2 cellular contexts compared by ENCODE assay signal in the genomic region with DNA sequence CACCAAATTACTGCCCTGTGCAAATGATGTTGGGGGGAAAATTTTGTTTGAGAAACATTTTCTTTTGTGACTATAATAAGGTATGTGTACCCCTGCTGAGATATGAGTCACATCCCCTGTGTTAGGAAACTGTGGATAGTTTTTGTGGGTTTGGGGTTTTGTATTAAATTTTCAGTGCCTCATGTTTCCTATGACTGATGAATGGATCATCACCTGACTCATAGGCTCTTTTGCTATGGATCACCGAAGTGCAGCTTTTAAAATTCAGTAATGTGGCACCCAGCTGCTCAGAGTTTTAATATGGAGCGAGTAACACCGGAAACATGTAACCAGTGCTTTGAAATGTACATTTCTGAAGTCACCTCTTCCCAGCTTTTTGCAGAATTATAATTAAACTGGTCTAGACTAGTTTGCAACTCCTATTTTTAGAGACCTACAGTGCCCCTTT.
TF ChIP-seq lines count a peak whose summit lies in the region.

No MANE protein-coding gene starts in this region.

TF ChIP-seq in A549, 52 proteins besides CTCF, POLR2A, EP300 and RAD21 (continued from another document):
- no peak for TF ChIP-seq ZSCAN20 (CRISPR knock-in tag; IDR thresholded peaks at IDR 0.05)
- no peak for TF ChIP-seq ZNF302 (CRISPR knock-in tag; IDR thresholded peaks at IDR 0.05)
- peak; percentile 99 for TF ChIP-seq FOSL2 (IDR thresholded peaks at IDR 0.05)
- TF ChIP-seq FOSL2 (CRISPR knock-in tag; IDR thresholded peaks at IDR 0.05): peak; percentile 97
- TF ChIP-seq PBX3 (IDR thresholded peaks at IDR 0.05): peak; percentile 48; the same call in 1 of the 2 replicates
- peak; percentile 19; the same call in 1 of the 3 replicates for TF ChIP-seq SMC3 (IDR thresholded peaks at IDR 0.05)
- TF ChIP-seq RARB (CRISPR knock-in tag; IDR thresholded peaks at IDR 0.05): no peak
- TF ChIP-seq BCL3 (IDR thresholded peaks at IDR 0.05): peak; percentile 85
- TF ChIP-seq CEBPB (IDR thresholded peaks at IDR 0.05): peak; percentile 74 to 84
- peak; percentile 88; the same call in 1 of the 2 replicates for TF ChIP-seq GATA3 (IDR thresholded peaks at IDR 0.05; ENCODE audit: borderline replicate concordance)
- peak; percentile 98 for TF ChIP-seq JUNB (IDR thresholded peaks at IDR 0.05)
TF ChIP-seq in A549: peak in this region for 10.

TF ChIP-seq in GM23338, 12 proteins besides CTCF, POLR2A, EP300 and RAD21:
- TF ChIP-seq REST (IDR thresholded peaks at IDR 0.05; ENCODE audit: unreplicated experiment) (no peak), STAT1 (IDR thresholded peaks at IDR 0.05; ENCODE audit: unreplicated experiment) (no peak), EZH2 (IDR thresholded peaks at IDR 0.05; ENCODE audit: low read depth, unreplicated experiment) (no peak), CREB1 (CRISPR knock-in tag; IDR thresholded peaks at IDR 0.05; ENCODE audit: low read depth) (no peak), ZNF331 (CRISPR knock-in tag; IDR thresholded peaks at IDR 0.05; ENCODE audit: low read depth) (no peak), NANOG (IDR thresholded peaks at IDR 0.05; ENCODE audit: borderline replicate concordance) (no peak), EZH2phosphoT487 (IDR thresholded peaks at IDR 0.05; ENCODE audit: unreplicated experiment) (no peak), JUNB (IDR thresholded peaks at IDR 0.05; ENCODE audit: unreplicated experiment) (no peak), ZNF114 (CRISPR knock-in tag; IDR thresholded peaks at IDR 0.05) (no peak), ZNF462 (CRISPR knock-in tag; IDR thresholded peaks at IDR 0.05) (no peak), POLR2AphosphoS5 (IDR thresholded peaks at IDR 0.05; ENCODE audit: low read depth) (no peak)
- TF ChIP-seq, protein P1, sequence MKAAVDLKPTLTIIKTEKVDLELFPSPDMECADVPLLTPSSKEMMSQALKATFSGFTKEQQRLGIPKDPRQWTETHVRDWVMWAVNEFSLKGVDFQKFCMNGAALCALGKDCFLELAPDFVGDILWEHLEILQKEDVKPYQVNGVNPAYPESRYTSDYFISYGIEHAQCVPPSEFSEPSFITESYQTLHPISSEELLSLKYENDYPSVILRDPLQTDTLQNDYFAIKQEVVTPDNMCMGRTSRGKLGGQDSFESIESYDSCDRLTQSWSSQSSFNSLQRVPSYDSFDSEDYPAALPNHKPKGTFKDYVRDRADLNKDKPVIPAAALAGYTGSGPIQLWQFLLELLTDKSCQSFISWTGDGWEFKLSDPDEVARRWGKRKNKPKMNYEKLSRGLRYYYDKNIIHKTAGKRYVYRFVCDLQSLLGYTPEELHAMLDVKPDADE (IDR thresholded peaks at IDR 0.05): no peak
